In the genomic region with DNA sequence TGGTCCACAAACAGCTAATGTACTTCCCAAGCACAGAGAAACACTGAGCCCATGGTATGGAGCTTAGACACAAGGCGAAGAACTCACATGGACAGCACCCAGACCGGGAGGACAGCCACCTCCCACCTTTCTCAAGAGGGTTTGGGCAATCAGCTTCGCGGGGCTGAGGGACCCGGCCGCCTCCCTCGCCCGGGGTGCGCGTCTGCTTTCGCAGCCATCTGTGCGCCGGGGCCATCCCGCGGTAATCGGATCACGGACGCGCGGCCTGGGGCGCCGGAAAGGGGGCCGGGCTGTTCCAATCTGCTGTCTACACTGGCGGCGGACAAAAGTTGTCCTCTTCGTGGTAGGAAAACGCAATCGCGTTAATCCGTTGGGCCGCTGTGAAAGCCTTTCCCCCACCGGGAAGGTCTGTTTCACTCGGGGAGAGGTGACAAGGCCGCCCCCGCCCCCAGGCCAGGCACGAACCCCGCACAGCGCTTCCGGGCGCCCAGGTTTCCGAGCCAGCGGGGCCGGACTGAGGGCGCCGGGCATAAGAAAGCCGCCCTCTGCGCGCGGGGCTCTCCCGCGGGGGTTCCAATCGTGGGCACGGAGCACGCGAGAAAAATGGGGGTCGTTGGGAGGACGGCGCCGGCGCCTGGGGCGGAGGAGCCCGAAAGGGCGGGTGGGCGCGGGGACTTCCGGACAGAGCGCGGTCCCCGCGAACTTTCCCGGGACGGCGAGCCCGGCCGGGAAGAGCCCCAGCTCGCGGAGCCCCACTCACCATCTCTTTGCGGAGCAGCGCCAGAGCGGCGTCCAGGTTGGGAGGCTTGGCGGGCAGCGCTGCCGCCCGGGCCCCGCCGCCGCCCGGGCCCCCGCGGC, we compare ENCODE assay signal across 8 cellular contexts. TPM values are rescaled to one million over a fixed set of nuclear protein-coding genes. Genes with fewer than 3 reads are reported as not detected.
DNase-seq lines count a peak whose midpoint lies in the region; ATAC-seq and TF ChIP-seq lines count a peak whose summit lies in the region.

No MANE protein-coding gene starts in this region.

- H3K9me3 Mint-ChIP-seq in Caco-2 (ENCODE audit: unreplicated experiment) = no peaks in the 10 kb centered on the region
- H3K9me3 Mint-ChIP-seq in WTC11 = no peaks in the 10 kb centered on the region
- H3K9me3 Mint-ChIP-seq in chondrocyte (ENCODE audit: low read depth) = no peaks in the 10 kb centered on the region

- H3K9me3 ChIP-seq in Caco-2 (0 out of 2 replicates have a peak, but pooled peaks cover under 1% of the 10 kb centered on the region), right lobe of liver (no peaks in the 10 kb centered on the region)

- WGBS in right lobe of liver (ENCODE audit: insufficient coverage, low coverage, low lambda C conversion rate, missing lambda C conversion rate) = 1% methylated on average over 32 of the region's 91 CpGs

- H3K27me3 Mint-ChIP-seq in Caco-2 (ENCODE audit: insufficient read depth, unreplicated experiment) (no peaks in the 10 kb centered on the region), WTC11 (ENCODE audit: low read depth) (peaks cover 93% of the 10 kb centered on the region), chondrocyte (ENCODE audit: low read depth) (no peaks in the 10 kb centered on the region)

- H3K27me3 ChIP-seq in Caco-2 (replicated peaks; ENCODE audit: control insufficient read depth, insufficient read depth, low read length) (no peaks in the 10 kb centered on the region), right lobe of liver (no peaks in the 10 kb centered on the region)

- peaks cover 35% of the 10 kb centered on the region for H3K4me1 Mint-ChIP-seq in Caco-2 (ENCODE audit: low read depth, unreplicated experiment)
- H3K4me1 Mint-ChIP-seq in WTC11 = peaks cover 4% of the 10 kb centered on the region; the same call in 1 of the 2 replicates
- H3K4me1 Mint-ChIP-seq in chondrocyte (ENCODE audit: low read depth) = peaks cover 24% of the 10 kb centered on the region

- H3K4me1 ChIP-seq in Caco-2 = peaks cover 26% of the 10 kb centered on the region
- peaks cover 0 to 14% (median 3%) of the 10 kb centered on the region in 4 donors for H3K4me1 ChIP-seq in right lobe of liver

- H3K4me3 Mint-ChIP-seq in Caco-2 (ENCODE audit: unreplicated experiment) (peak overlapping the region; percentile 81), WTC11 (peak overlapping the region; percentile 65), chondrocyte (ENCODE audit: unreplicated experiment) (peak overlapping the region; percentile 72)

- TF ChIP-seq CTCF in Caco-2 (IDR thresholded peaks at IDR 0.05; ENCODE audit: insufficient read depth in 1 of 2, low read depth in 1 of 2, low read length in 1 of 2, severe bottlenecking in 1 of 2, unreplicated experiment in 1 of 2) = no peak
- no peak for TF ChIP-seq CTCF in WTC11 (IDR thresholded peaks at IDR 0.05)
- TF ChIP-seq CTCF in chondrocyte (IDR thresholded peaks at IDR 0.05) = no peak
- TF ChIP-seq CTCF in right lobe of liver (IDR thresholded peaks at IDR 0.05) = no peak

- no peak for TF ChIP-seq POLR2A in right lobe of liver (IDR thresholded peaks at IDR 0.05)

- no peak for TF ChIP-seq EP300 in Ishikawa (IDR thresholded peaks at IDR 0.05; ENCODE audit: borderline replicate concordance)

- H3K27ac Mint-ChIP-seq in Caco-2 (ENCODE audit: unreplicated experiment) (peak overlapping the region; percentile 55), WTC11 (no peak overlapping the region), chondrocyte (ENCODE audit: unreplicated experiment) (peak overlapping the region; percentile 5)

- intact Hi-C loops in Caco-2 (cut with micrococcal nuclease; ENCODE audit: unreplicated experiment) (loop anchor here (2.0 kb wide), 3 partner anchors 53 to 171 kb away; no protein-coding TSS in a partner anchor), right lobe of liver (cut with DNase I) (no loop called here)

- ATAC-seq in GM21447 (IDR thresholded peaks at IDR 0.05; ENCODE audit: unreplicated experiment) = peak; percentile 53
- ATAC-seq in WTC11 = peak; percentile 53
- ATAC-seq in right lobe of liver = peak; percentile 49 to 59 (median 54)

- TF ChIP-seq RAD21 in Ishikawa (IDR thresholded peaks at IDR 0.05; ENCODE audit: low read depth) = no peak

- H3K4me3 ChIP-seq in Caco-2 (ENCODE audit: low read depth, low read length) = peak overlapping the region; percentile 78
- H3K4me3 ChIP-seq in right lobe of liver = peak overlapping the region; percentile 84 to 88 (median 86)

- peak overlapping the region; percentile 26 to 57 (median 33) for H3K27ac ChIP-seq in right lobe of liver

- peak; percentile 51 to 64 for DNase-seq in Caco-2
- DNase-seq in WTC11 (ENCODE audit: low spot score) = peak; percentile 48
- no peak for DNase-seq in chondrocyte (ENCODE audit: low spot score)
- peak in 1 of 3 donors; percentile 49 for DNase-seq in right lobe of liver
- DNase-seq in stimulated activated CD4-positive, alpha-beta T cell treated with anti-CD3 and anti-CD28 coated beads, TNF-alpha, amount 100 ng/mL, for 48 hours (ENCODE audit: low read depth in 3 of 3) = peak; percentile 4 to 35 (median 7)
- DNase-seq in SHP77 treated with DMSO at 0.1 percent for 48 hours (lab: John Stamatoyannopoulos, UW) = no peak

- CTCF ChIA-PET in Caco-2 (lab: Charles Lee) = interaction anchor here (1.2 to 2.8 kb wide), 2 partner anchors 53 to 195 kb away, joined by 3 to 9 read pairs; no protein-coding TSS in a partner anchor
- CTCF ChIA-PET in WTC11 (lab: Charles Lee) = interaction anchor here (0.6 to 1.3 kb wide), 5 partner anchors 51 to 397 kb away, joined by 3 to 4 read pairs (median 3); no protein-coding TSS in a partner anchor

- H3K36me3 ChIP-seq in Caco-2 (ENCODE audit: control insufficient read depth, insufficient read depth, low read length) (no peaks in the 10 kb centered on the region), right lobe of liver (no peaks in the 10 kb centered on the region)

- BruUV-seq in Caco-2 (replicated peaks; lab: Mats Ljungman, UMichigan) = no TSS peak

- H3K36me3 Mint-ChIP-seq in Caco-2 (ENCODE audit: insufficient read depth, unreplicated experiment) (peaks cover 18% of the 10 kb centered on the region), WTC11 (no peaks in the 10 kb centered on the region), chondrocyte (ENCODE audit: low read depth) (peaks cover 2% of the 10 kb centered on the region)

- POLR2A ChIA-PET in Caco-2 (lab: Charles Lee) (interaction anchor here (0.8 kb wide), 1 partner anchor 181 kb away, joined by 3 read pairs; no protein-coding TSS in a partner anchor), WTC11 (lab: Charles Lee) (no interaction called here)

TF ChIP-seq in Ishikawa, 13 proteins besides CTCF, POLR2A, EP300 and RAD21 (continues in another document):
- TF ChIP-seq, protein P1, sequence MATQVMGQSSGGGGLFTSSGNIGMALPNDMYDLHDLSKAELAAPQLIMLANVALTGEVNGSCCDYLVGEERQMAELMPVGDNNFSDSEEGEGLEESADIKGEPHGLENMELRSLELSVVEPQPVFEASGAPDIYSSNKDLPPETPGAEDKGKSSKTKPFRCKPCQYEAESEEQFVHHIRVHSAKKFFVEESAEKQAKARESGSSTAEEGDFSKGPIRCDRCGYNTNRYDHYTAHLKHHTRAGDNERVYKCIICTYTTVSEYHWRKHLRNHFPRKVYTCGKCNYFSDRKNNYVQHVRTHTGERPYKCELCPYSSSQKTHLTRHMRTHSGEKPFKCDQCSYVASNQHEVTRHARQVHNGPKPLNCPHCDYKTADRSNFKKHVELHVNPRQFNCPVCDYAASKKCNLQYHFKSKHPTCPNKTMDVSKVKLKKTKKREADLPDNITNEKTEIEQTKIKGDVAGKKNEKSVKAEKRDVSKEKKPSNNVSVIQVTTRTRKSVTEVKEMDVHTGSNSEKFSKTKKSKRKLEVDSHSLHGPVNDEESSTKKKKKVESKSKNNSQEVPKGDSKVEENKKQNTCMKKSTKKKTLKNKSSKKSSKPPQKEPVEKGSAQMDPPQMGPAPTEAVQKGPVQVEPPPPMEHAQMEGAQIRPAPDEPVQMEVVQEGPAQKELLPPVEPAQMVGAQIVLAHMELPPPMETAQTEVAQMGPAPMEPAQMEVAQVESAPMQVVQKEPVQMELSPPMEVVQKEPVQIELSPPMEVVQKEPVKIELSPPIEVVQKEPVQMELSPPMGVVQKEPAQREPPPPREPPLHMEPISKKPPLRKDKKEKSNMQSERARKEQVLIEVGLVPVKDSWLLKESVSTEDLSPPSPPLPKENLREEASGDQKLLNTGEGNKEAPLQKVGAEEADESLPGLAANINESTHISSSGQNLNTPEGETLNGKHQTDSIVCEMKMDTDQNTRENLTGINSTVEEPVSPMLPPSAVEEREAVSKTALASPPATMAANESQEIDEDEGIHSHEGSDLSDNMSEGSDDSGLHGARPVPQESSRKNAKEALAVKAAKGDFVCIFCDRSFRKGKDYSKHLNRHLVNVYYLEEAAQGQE (IDR thresholded peaks at IDR 0.05; ENCODE audit: low read depth) = peak; percentile 48; the same call in 1 of the 2 replicates
- no peak for TF ChIP-seq TEAD4 (IDR thresholded peaks at IDR 0.05)

TF ChIP-seq in WTC11, 78 proteins besides CTCF, POLR2A, EP300 and RAD21 (continues in another document):
- TF ChIP-seq PRDM15 (CRISPR knock-in tag; IDR thresholded peaks at IDR 0.05) = no peak

RNA-seq across cellular contexts. Expression of gene FAM89A, which starts 0.7 kb away (rescaled TPM):
- total RNA-seq in Caco-2 (2022) (38.8 and 44.2 TPM in 2 replicates), WTC11 (2021) (2.0 to 2.4 TPM (median 2.2 TPM) in 3 replicates), chondrocyte (17.2 to 20.2 TPM (median 19.7 TPM) in 3 replicates), right lobe of liver (10 to 100 TPM in 2 of 6 experiments, 1 to 10 TPM in 4; 3.7 to 12.8 (median 6.8) TPM)

Comparison
In these comparisons a context has a peak if more than half of its experiments do, and no peak if none do; other contexts are left out.
1. DNase-seq: peak in Caco-2 (2 of 2), WTC11 (single experiment) and stimulated activated CD4-positive, alpha-beta T cell treated with anti-CD3 and anti-CD28 coated beads, TNF-alpha, amount 100 ng/mL, for 48 hours (3 of 3); none in chondrocyte (single experiment) and SHP77 treated with DMSO at 0.1 percent for 48 hours (single experiment).
2. Peak in every context shown above with its lines, with median percentiles within 50 percentile points of each other: H3K4me3 Mint-ChIP-seq and ATAC-seq.